In the genomic region with DNA sequence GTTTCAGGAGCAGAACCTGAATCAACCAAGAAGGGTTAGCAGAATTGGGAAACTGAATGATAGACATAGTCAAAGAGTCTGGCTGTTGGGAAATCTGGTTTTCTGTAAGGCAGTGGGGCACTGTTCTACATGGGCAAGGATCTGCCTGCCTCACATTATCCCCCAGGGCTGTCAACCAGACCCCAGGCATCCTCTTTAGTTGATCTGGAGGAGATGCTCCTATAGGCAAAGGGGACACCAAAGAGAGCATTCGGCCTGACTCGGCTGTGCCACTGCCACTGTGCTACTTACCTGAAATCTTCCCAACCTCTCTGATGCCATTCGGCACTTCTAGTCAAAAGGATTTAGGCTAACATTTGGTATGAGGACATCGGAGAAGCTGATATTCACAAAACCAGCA, we compare ENCODE assay signal across 12 cellular contexts. TPM values are rescaled to one million over a fixed set of nuclear protein-coding genes. Genes with fewer than 3 reads are reported as not detected.
DNase-seq lines count a peak whose midpoint lies in the region; ATAC-seq, FAIRE-seq and TF ChIP-seq lines count a peak whose summit lies in the region.
"Had no signal": no experiment of that assay in that cellular context is flagged by ENCODE, and none has a peak within 500 bp of the region (broad histone marks: within the 10 kb centered on the region; RNA-seq: fewer than 3 reads in every experiment).

No MANE protein-coding gene starts in this region.

- intact Hi-C loops in endothelial cell of umbilical vein (cut with micrococcal nuclease) = no loop called here

- FAIRE-seq in endothelial cell of umbilical vein (lab: Jason Lieb, UNC) (no peak), GM12892 (lab: Jason Lieb, UNC) (no peak)

- no peak overlapping the region for H2AFZ ChIP-seq in endothelial cell of umbilical vein (ENCODE audit: low read depth, low read length)

- H3K4me1 Mint-ChIP-seq in activated CD4-positive, alpha-beta T cell treated with anti-CD3 and anti-CD28 coated beads, Interleukin-2, amount 10 ng/mL, durations not matched to agents 7 days and 5 days = peaks cover 78% of the 10 kb centered on the region
- H3K4me1 Mint-ChIP-seq in stimulated activated effector memory CD8-positive, alpha-beta T cell treated with anti-CD3 and anti-CD28 coated beads, Interleukin-12 subunit alpha, Interleukin-12 subunit beta, amount 100 ng/mL, for 72 hours = peaks cover 48% of the 10 kb centered on the region

- ATAC-seq in RWPE2 (ENCODE audit: low read depth) = no peak
- ATAC-seq in stimulated activated effector memory CD8-positive, alpha-beta T cell treated with anti-CD3 and anti-CD28 coated beads, Interleukin-12 subunit alpha, Interleukin-12 subunit beta, amount 100 ng/mL, for 72 hours = no peak
- ATAC-seq: WTC11 had no signal

- H3K4me1 ChIP-seq in RWPE2 (ENCODE audit: insufficient read depth, poor library complexity, severe bottlenecking) = peaks cover 6% of the 10 kb centered on the region
- H3K4me1 ChIP-seq in endothelial cell of umbilical vein (ENCODE audit: control insufficient read depth, extremely low read depth, insufficient read depth, low read length) = peaks cover 27% of the 10 kb centered on the region

- H3K9me1 ChIP-seq in endothelial cell of umbilical vein (replicated peaks; ENCODE audit: control insufficient read depth, extremely low read depth, insufficient read depth, low read length) = no peaks in the 10 kb centered on the region

- H3K9me3 ChIP-seq in RWPE2 (ENCODE audit: severe bottlenecking) (no peaks in the 10 kb centered on the region), endothelial cell of umbilical vein (replicated peaks; ENCODE audit: control insufficient read depth, insufficient read depth, low read length) (no peaks in the 10 kb centered on the region)
- H3K9me3 ChIP-seq: HAP-1 had no signal

- H3K79me2 ChIP-seq in endothelial cell of umbilical vein (ENCODE audit: control insufficient read depth, insufficient read depth, low read length) = peaks cover 4% of the 10 kb centered on the region

- no peak for DNase-seq in activated CD4-positive, alpha-beta T cell treated with anti-CD3 and anti-CD28 coated beads, Interleukin-2, amount 10 ng/mL, durations not matched to agents 7 days and 5 days
- no peak for DNase-seq in activated CD4-positive, alpha-beta T cell treated with anti-CD3 and anti-CD28 coated beads, Interleukin-2, amount 50 U/mL, for 1 hour
- DNase-seq in RWPE2 (ENCODE audit: low spot score) (no peak), endothelial cell of umbilical vein (ENCODE audit: low read depth, low spot score) (no peak), GM12892 (ENCODE audit: insufficient read length) (no peak), NK-92 (lab: John Stamatoyannopoulos, UW; ENCODE audit: unreplicated experiment) (no peak)
- DNase-seq in stimulated activated effector memory CD8-positive, alpha-beta T cell treated with anti-CD3 and anti-CD28 coated beads, Interleukin-12 subunit alpha, Interleukin-12 subunit beta, amount 100 ng/mL, for 72 hours (ENCODE audit: low spot score in 2 of 2) = no peak
- DNase-seq in stimulated activated CD4-positive, alpha-beta T cell treated with anti-CD3 and anti-CD28 coated beads, Interleukin-4, amount 100 ng/mL, for 1 hour = no peak
- DNase-seq: immature natural killer cell had no signal

- no peaks in the 10 kb centered on the region for H3K27me3 Mint-ChIP-seq in activated CD4-positive, alpha-beta T cell treated with anti-CD3 and anti-CD28 coated beads, Interleukin-2, amount 10 ng/mL, durations not matched to agents 7 days and 5 days

- TF ChIP-seq POLR2A in endothelial cell of umbilical vein (IDR thresholded peaks at IDR 0.05; ENCODE audit: low read depth, low read length) (no peak), GM12892 (IDR thresholded peaks at IDR 0.05; ENCODE audit: low read depth, low read length) (no peak; the same call in 1 of the 2 replicates)

- H3K27ac Mint-ChIP-seq in activated CD4-positive, alpha-beta T cell treated with anti-CD3 and anti-CD28 coated beads, Interleukin-2, amount 10 ng/mL, durations not matched to agents 7 days and 5 days = peak overlapping the region; percentile 36
- peak overlapping the region; percentile 77 for H3K27ac Mint-ChIP-seq in stimulated activated effector memory CD8-positive, alpha-beta T cell treated with anti-CD3 and anti-CD28 coated beads, Interleukin-12 subunit alpha, Interleukin-12 subunit beta, amount 100 ng/mL, for 72 hours
- H3K27ac Mint-ChIP-seq: WTC11 had no signal

- peaks cover 51% of the 10 kb centered on the region for H3K36me3 Mint-ChIP-seq in activated CD4-positive, alpha-beta T cell treated with anti-CD3 and anti-CD28 coated beads, Interleukin-2, amount 10 ng/mL, durations not matched to agents 7 days and 5 days (ENCODE audit: low read depth)
- H3K36me3 Mint-ChIP-seq in stimulated activated effector memory CD8-positive, alpha-beta T cell treated with anti-CD3 and anti-CD28 coated beads, Interleukin-12 subunit alpha, Interleukin-12 subunit beta, amount 100 ng/mL, for 72 hours = peaks cover 80% of the 10 kb centered on the region

- H3K4me2 ChIP-seq in endothelial cell of umbilical vein (ENCODE audit: insufficient read depth, low read length) = no peak overlapping the region

- dilution Hi-C loops in endothelial cell of umbilical vein (cut with MboI; ENCODE audit: extremely low pct_ligation_motif_present, low sequenced_read_pairs) = no loop called here

- peaks cover 58% of the 10 kb centered on the region for H3K36me3 ChIP-seq in RWPE2 (ENCODE audit: low read depth)
- H3K36me3 ChIP-seq in endothelial cell of umbilical vein (ENCODE audit: control insufficient read depth in 2 of 2, extremely low read depth in 1 of 2, insufficient read depth in 2 of 2, low read length in 2 of 2) = peaks cover 15 to 17% of the 10 kb centered on the region in 2 experiments

- POLR2A ChIA-PET in activated CD4-positive, alpha-beta T cell treated with anti-CD3 and anti-CD28 coated beads, Interleukin-2, amount 10 ng/mL, durations not matched to agents 7 days and 5 days (lab: Charles Lee) = no interaction called here
- POLR2A ChIA-PET in endothelial cell of umbilical vein (lab: Charles Lee) = no interaction called here

- H3K4me3 Mint-ChIP-seq in activated CD4-positive, alpha-beta T cell treated with anti-CD3 and anti-CD28 coated beads, Interleukin-2, amount 10 ng/mL, durations not matched to agents 7 days and 5 days = no peak overlapping the region
- no peak overlapping the region for H3K4me3 Mint-ChIP-seq in stimulated activated effector memory CD8-positive, alpha-beta T cell treated with anti-CD3 and anti-CD28 coated beads, Interleukin-12 subunit alpha, Interleukin-12 subunit beta, amount 100 ng/mL, for 72 hours
- H3K4me3 Mint-ChIP-seq: immature natural killer cell, WTC11 had no signal

- CTCF ChIA-PET in activated CD4-positive, alpha-beta T cell treated with anti-CD3 and anti-CD28 coated beads, Interleukin-2, amount 10 ng/mL, durations not matched to agents 7 days and 5 days (lab: Charles Lee) = interaction anchor here (1.2 to 11.9 kb wide), 3 partner anchors 10 to 164 kb away, joined by 5 to 105 read pairs (median 12); no protein-coding TSS in a partner anchor
- CTCF ChIA-PET in endothelial cell of umbilical vein (lab: Charles Lee) = interaction anchor here (0.7 to 3.1 kb wide), 8 partner anchors 52 to 827 kb away, joined by 3 to 55 read pairs (median 6); a partner anchor contains a TSS

- H3K27ac ChIP-seq in RWPE2 (ENCODE audit: poor library complexity, severe bottlenecking) = peak overlapping the region; percentile 39
- peak overlapping the region; percentile 27 for H3K27ac ChIP-seq in endothelial cell of umbilical vein (ENCODE audit: insufficient read depth, low read depth, low read length)

- no peaks in the 10 kb centered on the region for H4K20me1 ChIP-seq in endothelial cell of umbilical vein (replicated peaks; ENCODE audit: control insufficient read depth, extremely low read depth, insufficient read depth, low read length)

- no peak for TF ChIP-seq CTCF in RWPE2 (IDR thresholded peaks at IDR 0.05; ENCODE audit: poor library complexity, severe bottlenecking)
- TF ChIP-seq CTCF in endothelial cell of umbilical vein (IDR thresholded peaks at IDR 0.05; ENCODE audit: extremely low read depth in 1 of 2, insufficient read depth in 1 of 2, low read depth in 1 of 2, low read length in 2 of 2) = no peak

- H3K27me3 ChIP-seq in RWPE2 (ENCODE audit: insufficient read depth, poor library complexity, severe bottlenecking) = no peaks in the 10 kb centered on the region
- no peaks in the 10 kb centered on the region for H3K27me3 ChIP-seq in endothelial cell of umbilical vein (ENCODE audit: control insufficient read depth in 2 of 2, insufficient read depth in 2 of 2, low read length in 2 of 2)

- no TSS peak for BruUV-seq in endothelial cell of umbilical vein (replicated peaks; lab: Mats Ljungman, UMichigan)

- H3K9ac ChIP-seq in endothelial cell of umbilical vein (replicated peaks; ENCODE audit: extremely low read depth, insufficient read depth, low read length) = no peak overlapping the region

- H3K9me3 Mint-ChIP-seq in activated CD4-positive, alpha-beta T cell treated with anti-CD3 and anti-CD28 coated beads, Interleukin-2, amount 10 ng/mL, durations not matched to agents 7 days and 5 days = no peaks in the 10 kb centered on the region
- H3K9me3 Mint-ChIP-seq in stimulated activated effector memory CD8-positive, alpha-beta T cell treated with anti-CD3 and anti-CD28 coated beads, Interleukin-12 subunit alpha, Interleukin-12 subunit beta, amount 100 ng/mL, for 72 hours = no peaks in the 10 kb centered on the region
- H3K9me3 Mint-ChIP-seq: activated naive CD4-positive, alpha-beta T cell treated with anti-CD3 and anti-CD28 coated beads, Interleukin-2, amount 50 U/mL, for 72 hours; immature natural killer cell; WTC11 had no signal

- H3K4me3 ChIP-seq in RWPE2 (ENCODE audit: severe bottlenecking) (no peak overlapping the region), endothelial cell of umbilical vein (replicated peaks in 1 of 3; ENCODE audit: insufficient read depth in 1 of 3, low read depth in 1 of 3, low read length in 3 of 3) (no peak overlapping the region)
- H3K4me3 ChIP-seq: HAP-1 had no signal

RNA-seq across cellular contexts. Expression of a gene that starts 4.1 kb away (rescaled TPM):
- total RNA-seq in activated CD4-positive, alpha-beta T cell treated with anti-CD3 and anti-CD28 coated beads, Interleukin-2, amount 10 ng/mL, durations not matched to agents 7 days and 5 days = 10 to 100 TPM; 60.8 to 66.0 TPM
- total RNA-seq in endothelial cell of umbilical vein = 74.8 and 75.0 TPM in 2 replicates
- polyA plus RNA-seq in endothelial cell of umbilical vein = 65.0 and 78.6 TPM in 2 replicates
- 88.6 and 96.2 TPM in 2 replicates for polyA plus RNA-seq in endothelial cell of umbilical vein (2011; cell fraction: cytosol; rRNA removed)
- 193 and 227 TPM in 2 replicates for polyA plus RNA-seq in endothelial cell of umbilical vein (2011; cell fraction: nucleus; rRNA removed)
- polyA plus RNA-seq in endothelial cell of umbilical vein (2012) = 98.1 and 134 TPM in 2 replicates
- polyA minus RNA-seq in endothelial cell of umbilical vein = 57.8 and 58.6 TPM in 2 replicates
- 28.8 TPM for polyA minus RNA-seq in endothelial cell of umbilical vein (2011; cell fraction: cytosol; rRNA and poly(A)+ RNA removed)
- polyA minus RNA-seq in endothelial cell of umbilical vein (2011; cell fraction: nucleus; rRNA and poly(A)+ RNA removed) = 26.9 and 38.7 TPM in 2 replicates
- polyA plus RNA-seq in GM12892 (2012; ENCODE audit: missing spikeins) = 136 TPM

RNA-seq across cellular contexts. Expression of a gene that starts 5.5 kb away (rescaled TPM):
- 10 to 100 TPM; 63.0 to 72.6 TPM for total RNA-seq in activated CD4-positive, alpha-beta T cell treated with anti-CD3 and anti-CD28 coated beads, Interleukin-2, amount 10 ng/mL, durations not matched to agents 7 days and 5 days
- total RNA-seq in endothelial cell of umbilical vein = 48.1 and 50.7 TPM in 2 replicates
- 6.7 and 13.9 TPM in 2 replicates for polyA plus RNA-seq in endothelial cell of umbilical vein
- polyA plus RNA-seq in endothelial cell of umbilical vein (2011; cell fraction: cytosol; rRNA removed) = 15.8 and 16.0 TPM in 2 replicates
- polyA plus RNA-seq in endothelial cell of umbilical vein (2011; cell fraction: nucleus; rRNA removed) = 63.9 and 70.1 TPM in 2 replicates
- 35.0 and 37.2 TPM in 2 replicates for polyA plus RNA-seq in endothelial cell of umbilical vein (2012)
- polyA minus RNA-seq in endothelial cell of umbilical vein = 45.0 and 49.8 TPM in 2 replicates
- polyA minus RNA-seq in endothelial cell of umbilical vein (2011; cell fraction: cytosol; rRNA and poly(A)+ RNA removed) = 16.8 TPM
- polyA minus RNA-seq in endothelial cell of umbilical vein (2011; cell fraction: nucleus; rRNA and poly(A)+ RNA removed) = 112 and 125 TPM in 2 replicates
- polyA plus RNA-seq in GM12892 (2012; ENCODE audit: missing spikeins) = 36.3 TPM

RNA-seq across cellular contexts. Expression of a gene that starts 31.4 kb away (rescaled TPM):
- 1 to 10 TPM; 1.2 to 1.7 TPM for total RNA-seq in activated CD4-positive, alpha-beta T cell treated with anti-CD3 and anti-CD28 coated beads, Interleukin-2, amount 10 ng/mL, durations not matched to agents 7 days and 5 days
- not detected in 2 replicates for total RNA-seq in endothelial cell of umbilical vein
- not detected in 2 replicates for polyA plus RNA-seq in endothelial cell of umbilical vein
- polyA plus RNA-seq in endothelial cell of umbilical vein (2011; cell fraction: cytosol; rRNA removed) = not detected in 2 replicates
- polyA plus RNA-seq in endothelial cell of umbilical vein (2011; cell fraction: nucleus; rRNA removed) = not detected in 2 replicates
- polyA plus RNA-seq in endothelial cell of umbilical vein (2012) = not detected in 2 replicates
- not detected in 2 replicates for polyA minus RNA-seq in endothelial cell of umbilical vein
- not detected for polyA minus RNA-seq in endothelial cell of umbilical vein (2011; cell fraction: cytosol; rRNA and poly(A)+ RNA removed)
- not detected in 2 replicates for polyA minus RNA-seq in endothelial cell of umbilical vein (2011; cell fraction: nucleus; rRNA and poly(A)+ RNA removed)
- polyA plus RNA-seq in GM12892 (2012; ENCODE audit: missing spikeins) = 0.23 TPM

RNA-seq across cellular contexts. Expression of a gene that starts 51.4 kb away (rescaled TPM):
- total RNA-seq in activated CD4-positive, alpha-beta T cell treated with anti-CD3 and anti-CD28 coated beads, Interleukin-2, amount 10 ng/mL, durations not matched to agents 7 days and 5 days = 1 to 10 TPM; 5.6 to 6.8 TPM
- total RNA-seq in endothelial cell of umbilical vein = 6.0 and 6.1 TPM in 2 replicates
- 3.0 and 3.9 TPM in 2 replicates for polyA plus RNA-seq in endothelial cell of umbilical vein
- 2.1 and 2.8 TPM in 2 replicates for polyA plus RNA-seq in endothelial cell of umbilical vein (2011; cell fraction: cytosol; rRNA removed)
- 4.2 and 4.5 TPM in 2 replicates for polyA plus RNA-seq in endothelial cell of umbilical vein (2011; cell fraction: nucleus; rRNA removed)
- polyA plus RNA-seq in endothelial cell of umbilical vein (2012) = 5.2 and 7.9 TPM in 2 replicates
- polyA minus RNA-seq in endothelial cell of umbilical vein = 11.0 and 19.2 TPM in 2 replicates
- polyA minus RNA-seq in endothelial cell of umbilical vein (2011; cell fraction: cytosol; rRNA and poly(A)+ RNA removed) = 1.9 TPM
- polyA minus RNA-seq in endothelial cell of umbilical vein (2011; cell fraction: nucleus; rRNA and poly(A)+ RNA removed) = 5.8 and 7.2 TPM in 2 replicates
- 2.4 TPM for polyA plus RNA-seq in GM12892 (2012; ENCODE audit: missing spikeins)
